Comparison of ENCODE assay signal across 12 cellular contexts in the genomic region with DNA sequence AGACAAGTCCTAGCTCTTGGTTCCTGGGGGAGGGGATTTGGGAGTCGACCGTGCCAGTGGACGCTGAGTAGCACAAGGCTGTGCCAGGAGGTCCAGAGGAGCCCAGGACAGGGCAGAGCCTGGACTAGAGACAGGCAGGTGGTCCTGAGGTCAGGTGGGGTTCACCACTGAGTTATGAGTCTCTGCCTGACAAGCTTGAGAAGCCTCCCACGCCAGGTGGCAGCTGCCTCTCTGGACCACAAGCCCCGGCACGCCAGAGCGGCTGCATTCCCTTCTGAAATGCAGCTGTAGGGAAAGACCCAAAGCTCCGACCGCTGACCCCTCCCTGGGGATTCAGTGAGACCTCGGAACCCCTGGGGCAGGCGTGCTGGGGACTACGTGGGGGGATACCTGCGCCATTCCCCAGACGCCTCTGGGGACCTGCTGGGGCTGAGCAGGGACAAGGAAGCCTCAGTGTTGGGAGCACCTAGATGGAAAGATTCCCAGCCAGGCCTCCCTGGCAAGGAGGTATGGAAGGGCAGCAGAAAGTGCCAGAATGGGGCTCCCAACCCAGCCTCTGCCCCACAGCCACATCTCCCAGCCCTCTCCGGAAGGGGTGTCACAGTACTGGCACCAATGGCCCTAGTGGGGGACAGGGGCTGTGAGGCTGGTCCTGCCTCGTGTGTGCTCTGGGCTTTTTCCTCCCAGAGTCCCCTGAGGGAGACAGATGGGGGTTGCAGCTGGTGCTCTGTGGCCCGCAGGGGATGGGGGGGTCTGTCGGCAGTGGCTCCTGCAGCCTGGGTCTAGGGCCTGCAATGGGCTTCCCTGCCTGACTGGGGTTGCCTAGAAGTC. TPM values are rescaled to one million over a fixed set of nuclear protein-coding genes. Genes with fewer than 3 reads are reported as not detected.
DNase-seq lines count a peak whose midpoint lies in the region; ATAC-seq and TF ChIP-seq lines count a peak whose summit lies in the region.
"Had no signal": no experiment of that assay in that cellular context is flagged by ENCODE, and none has a peak within 500 bp of the region (broad histone marks: within the 10 kb centered on the region; RNA-seq: fewer than 3 reads in every experiment).

No MANE protein-coding gene starts in this region.

- no CpG with 5 or more reads among the region's 18 CpGs for WGBS in right lobe of liver (ENCODE audit: insufficient coverage, low coverage, low lambda C conversion rate, missing lambda C conversion rate)

- no peak overlapping the region for H3K4me3 ChIP-seq in right lobe of liver
- no peak overlapping the region for H3K4me3 ChIP-seq in Karpas-422 (ENCODE audit: low read length)
- H3K4me3 ChIP-seq: coronary artery had no signal

- no peaks in the 10 kb centered on the region for H4K20me1 ChIP-seq in Karpas-422 (ENCODE audit: insufficient read depth, low read depth, low read length)

- H3K36me3 ChIP-seq in right lobe of liver (no peaks in the 10 kb centered on the region), Karpas-422 (ENCODE audit: insufficient read depth, low read length) (no peaks in the 10 kb centered on the region)

- no peak for TF ChIP-seq CTCF in right lobe of liver (IDR thresholded peaks at IDR 0.05)

- H3K9me3 ChIP-seq in right lobe of liver: no peaks in the 10 kb centered on the region
- H3K9me3 ChIP-seq in Karpas-422 (ENCODE audit: low read length): no peaks in the 10 kb centered on the region

- ATAC-seq in GM19035 (IDR thresholded peaks at IDR 0.05; ENCODE audit: unreplicated experiment): peak; percentile 59
- no peak for ATAC-seq in right lobe of liver
- ATAC-seq in HG03520 (IDR thresholded peaks at IDR 0.05; ENCODE audit: unreplicated experiment): no peak
- no peak for ATAC-seq in GM18858 (IDR thresholded peaks at IDR 0.05; ENCODE audit: unreplicated experiment)
- ATAC-seq: activated naive CD8-positive, alpha-beta T cell treated with anti-CD3 and anti-CD28 coated beads, Interleukin-2, amount 50 U/mL, for 24 hours had no signal

- DNase-seq in A172 (ENCODE audit: low spot score) (peak; percentile 24), NCI-H524 treated with DMSO at 0.1 percent for 48 hours (lab: John Stamatoyannopoulos, UW) (peak; percentile 17), right lobe of liver (peak in 2 of 3 donors; percentile 12 to 43), Karpas-422 (no peak), cortex of kidney (lab: John Stamatoyannopoulos, UW) (no peak)
- DNase-seq: activated CD8-positive, alpha-beta memory T cell treated with anti-CD3 and anti-CD28 coated beads, Interleukin-2, amount 50 U/mL, for 48 hours; activated naive CD8-positive, alpha-beta T cell treated with anti-CD3 and anti-CD28 coated beads, Interleukin-2, amount 50 U/mL, for 24 hours; NCI-H526 treated with DMSO at 0.1 percent for 48 hours had no signal

- H3K4me2 ChIP-seq in Karpas-422 (ENCODE audit: low read depth, low read length, poor library complexity, severe bottlenecking): no peak overlapping the region

- TF ChIP-seq POLR2A in right lobe of liver (IDR thresholded peaks at IDR 0.05): no peak

- no peaks in the 10 kb centered on the region for H3K9me2 ChIP-seq in Karpas-422 (replicated peaks; ENCODE audit: insufficient read depth, low read length)

- H2AFZ ChIP-seq in Karpas-422 (ENCODE audit: low read length): no peak overlapping the region

- H3K4me1 ChIP-seq in right lobe of liver: no peaks in the 10 kb centered on the region
- no peaks in the 10 kb centered on the region for H3K4me1 ChIP-seq in Karpas-422 (ENCODE audit: low read length)

- no peak overlapping the region for H3K27ac ChIP-seq in right lobe of liver
- no peak overlapping the region for H3K27ac ChIP-seq in Karpas-422 (ENCODE audit: low read length)
- H3K27ac ChIP-seq: coronary artery had no signal

- intact Hi-C loops in right lobe of liver (cut with DNase I): no loop called here

- H3K27me3 ChIP-seq in right lobe of liver: no peaks in the 10 kb centered on the region
- no peaks in the 10 kb centered on the region for H3K27me3 ChIP-seq in Karpas-422 (ENCODE audit: low read length)

- no peaks in the 10 kb centered on the region for H3K79me2 ChIP-seq in Karpas-422 (ENCODE audit: low read length)

- H3K9ac ChIP-seq in Karpas-422 (ENCODE audit: low read length): no peak overlapping the region

RNA-seq across cellular contexts. Expression of a gene that starts 29.0 kb away (rescaled TPM):
- 39.2 and 39.9 TPM in 2 replicates for total RNA-seq in A172 (2014; rRNA removed; shearing (Covaris generic))
- total RNA-seq in right lobe of liver: 10 to 100 TPM in 3 of 6 experiments, 1 to 10 TPM in 3; 2.3 to 20.9 (median 8.4) TPM
- 0.54 and 0.56 TPM in 2 replicates for total RNA-seq in Karpas-422 (2014; rRNA removed; shearing (Covaris generic); ENCODE audit: low replicate concordance)

Comparison
In these comparisons a context has a peak if more than half of its experiments do, and no peak if none do; other contexts are left out.
1. DNase-seq: peak in A172 (single experiment), NCI-H524 treated with DMSO at 0.1 percent for 48 hours (single experiment) and right lobe of liver (2 of 3); none in Karpas-422 (single experiment) and cortex of kidney (single experiment).